8 cellular contexts compared by ENCODE assay signal in the genomic region with DNA sequence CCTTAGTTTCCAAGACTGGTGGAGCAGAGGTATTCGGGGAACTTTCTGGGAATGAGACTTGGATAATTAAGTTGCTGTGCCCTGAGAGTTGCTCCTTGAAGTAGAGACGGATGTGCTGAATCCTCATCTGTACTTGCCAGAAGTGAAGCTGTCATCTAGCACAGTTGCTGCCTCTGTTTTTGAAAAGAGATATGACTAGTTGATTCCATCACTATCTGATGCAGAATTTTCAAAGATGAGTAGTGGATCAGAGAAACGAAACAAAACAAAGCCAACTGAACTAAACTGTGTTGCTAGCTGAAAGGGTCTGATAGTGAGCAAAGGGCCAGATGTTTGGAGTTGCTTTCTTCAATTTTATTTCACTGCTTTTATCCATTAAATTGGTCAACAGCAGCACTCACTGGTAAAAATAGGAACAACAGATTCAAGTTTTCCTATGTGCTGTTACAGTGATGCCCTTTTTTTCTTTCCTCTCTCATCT. TPM values are rescaled to one million over a fixed set of nuclear protein-coding genes. Genes with fewer than 3 reads are reported as not detected.
A peak's percentile ranks its signal among the peaks of the same experiment; 100 is the strongest.
DNase-seq lines count a peak whose midpoint lies in the region; ATAC-seq and TF ChIP-seq lines count a peak whose summit lies in the region.

No MANE protein-coding gene starts in this region.

- H3K4me2 ChIP-seq in osteoblast (ENCODE audit: insufficient read depth, low read length) = peak overlapping the region; percentile 74

- no peaks in the 10 kb centered on the region for H3K36me3 ChIP-seq in osteoblast (ENCODE audit: insufficient read depth, low read length)

- H3K4me3 ChIP-seq in epithelial cell of proximal tubule (ENCODE audit: low read depth, low read length) = no peak overlapping the region
- no peak overlapping the region for H3K4me3 ChIP-seq in osteoblast (ENCODE audit: insufficient read depth, low read length)

- no peak overlapping the region for H2AFZ ChIP-seq in osteoblast (ENCODE audit: low read length)

- H4K20me1 ChIP-seq in osteoblast (ENCODE audit: insufficient read depth, low read length) = no peaks in the 10 kb centered on the region

- H3K79me2 ChIP-seq in osteoblast (ENCODE audit: insufficient read depth, low read length) = no peaks in the 10 kb centered on the region

- peak; percentile 32 for DNase-seq in CMK (ENCODE audit: low read depth)
- DNase-seq in NCI-H460 (ENCODE audit: extremely low read depth, low read depth) = peak; percentile 30
- DNase-seq in epithelial cell of proximal tubule (ENCODE audit: low read depth) = no peak
- peak; percentile 13 for DNase-seq in osteoblast (ENCODE audit: insufficient read length, low spot score, missing footprints)
- no peak for DNase-seq in NCI-H345 (lab: John Stamatoyannopoulos, UW)
- DNase-seq in ureter (ENCODE audit: low spot score) = no peak

- H3K27me3 ChIP-seq in osteoblast (ENCODE audit: insufficient read depth, low read length) = no peaks in the 10 kb centered on the region

- TF ChIP-seq CTCF in epithelial cell of proximal tubule (conservative IDR thresholded peaks at IDR 0.05; ENCODE audit: low read depth, low read length) (peak; percentile 66), osteoblast (IDR thresholded peaks at IDR 0.05; ENCODE audit: extremely low read depth, low read depth, low read length) (peak; percentile 64)

- H3K9me3 ChIP-seq in osteoblast (ENCODE audit: low read depth, low read length) = no peaks in the 10 kb centered on the region

- no peak overlapping the region for H3K27ac ChIP-seq in osteoblast (ENCODE audit: low read depth, low read length)

- H3K4me1 ChIP-seq in osteoblast (ENCODE audit: insufficient read depth, low read length) = peaks cover 31% of the 10 kb centered on the region

- ATAC-seq in HG03432 (IDR thresholded peaks at IDR 0.05; ENCODE audit: unreplicated experiment) = no peak
- no peak for ATAC-seq in GM21423 (IDR thresholded peaks at IDR 0.05; ENCODE audit: unreplicated experiment)

RNA-seq across cellular contexts. Expression of gene MITF, which starts 52.7 kb away (rescaled TPM):
- 3.2 and 3.3 TPM in 2 replicates for total RNA-seq in NCI-H460 (2014; rRNA removed; shearing (Covaris generic))
- polyA plus RNA-seq in NCI-H460 (2014; cell fraction: nucleus; rRNA removed) = 2.5 and 5.4 TPM in 2 replicates
- total RNA-seq in epithelial cell of proximal tubule (40.0 and 59.7 TPM in 2 replicates), osteoblast (11.6 and 16.2 TPM in 2 replicates), ureter (28.0 TPM)

Comparison
In these comparisons a context has a peak if more than half of its experiments do, and no peak if none do; other contexts are left out.
1. DNase-seq: peak in CMK (single experiment), NCI-H460 (single experiment) and osteoblast (single experiment); none in epithelial cell of proximal tubule (single experiment), NCI-H345 (single experiment) and ureter (single experiment).